8 cellular contexts compared by ENCODE assay signal in genomic region chr1:204565617-204566582, GRCh38. TPM values are rescaled to one million over a fixed set of nuclear protein-coding genes. Genes with fewer than 3 reads are reported as not detected.
DNase-seq lines count a peak whose midpoint lies in the region; ATAC-seq and TF ChIP-seq lines count a peak whose summit lies in the region.

No MANE protein-coding gene starts in this region.

- peaks cover 42% of the 10 kb centered on the region for H3K4me1 Mint-ChIP-seq in central memory CD8-positive, alpha-beta T cell

- no peaks in the 10 kb centered on the region for H3K27me3 Mint-ChIP-seq in central memory CD8-positive, alpha-beta T cell

- DNase-seq in DMS153 treated with DMSO at 0.1 percent for 48 hours (lab: John Stamatoyannopoulos, UW; ENCODE audit: unreplicated experiment) (peak; percentile 95), NCI-H2227 (lab: John Stamatoyannopoulos, UW; ENCODE audit: unreplicated experiment) (peak; percentile 84), WERI-Rb-1 (peak; percentile 93), left lobe of liver (ENCODE audit: low spot score) (no peak)
- DNase-seq in central memory CD8-positive, alpha-beta T cell (ENCODE audit: low spot score in 2 of 2): peak in 1 of 2 donors; percentile 58
- peak; percentile 36 to 40 (median 37) for DNase-seq in stimulated activated CD4-positive, alpha-beta T cell treated with anti-CD3 and anti-CD28 coated beads, TNF-alpha, amount 100 ng/mL, for 48 hours (ENCODE audit: low read depth in 3 of 3)

- H3K36me3 ChIP-seq in WERI-Rb-1: no peaks in the 10 kb centered on the region

- no peaks in the 10 kb centered on the region for H3K27me3 ChIP-seq in WERI-Rb-1 (ENCODE audit: insufficient read depth, low read depth, severe bottlenecking)

- ATAC-seq in HG03135 (IDR thresholded peaks at IDR 0.05; ENCODE audit: unreplicated experiment): peak; percentile 54
- ATAC-seq in central memory CD8-positive, alpha-beta T cell (replicated peaks; ENCODE audit: extremely low read depth, poor library complexity, severe bottlenecking): peak; percentile 88
- peak; percentile 88 for ATAC-seq in left lobe of liver
- ATAC-seq in HG02884 (IDR thresholded peaks at IDR 0.05; ENCODE audit: unreplicated experiment): no peak

- peak overlapping the region; percentile 42 for H3K4me3 ChIP-seq in WERI-Rb-1 (ENCODE audit: low read depth, low read length)

- H3K9me3 ChIP-seq in WERI-Rb-1 (ENCODE audit: severe bottlenecking): peaks cover 2% of the 10 kb centered on the region

- peak overlapping the region; percentile 66 for H3K27ac ChIP-seq in WERI-Rb-1

- peak; percentile 85 for TF ChIP-seq CTCF in WERI-Rb-1 (IDR thresholded peaks at IDR 0.05; ENCODE audit: low read depth, low read length)

- H3K4me3 Mint-ChIP-seq in central memory CD8-positive, alpha-beta T cell: no peak overlapping the region

- H3K36me3 Mint-ChIP-seq in central memory CD8-positive, alpha-beta T cell (ENCODE audit: insufficient read depth): peaks cover 19% of the 10 kb centered on the region

- H3K27ac Mint-ChIP-seq in central memory CD8-positive, alpha-beta T cell (ENCODE audit: low read depth): peak overlapping the region; percentile 71

- H3K9me3 Mint-ChIP-seq in central memory CD8-positive, alpha-beta T cell: no peaks in the 10 kb centered on the region

RNA-seq across cellular contexts. Expression of gene MDM4, which starts 49.7 kb away (rescaled TPM):
- total RNA-seq in left lobe of liver: 27.4 TPM
